In genomic region chr1:46041974-46042373, GRCh38 we compare ENCODE assay signal across 1 cellular context.
TF ChIP-seq lines count a peak whose summit lies in the region.

No MANE protein-coding gene starts in this region.

TF ChIP-seq in GM12878, 131 proteins besides CTCF, POLR2A, EP300 and RAD21 (continued from another document):
- TF ChIP-seq ZNF592 (IDR thresholded peaks at IDR 0.05) (no peak), NR2C1 (IDR thresholded peaks at IDR 0.05) (no peak), IKZF1 (conservative IDR thresholded peaks at IDR 0.05) (no peak)
TF ChIP-seq in GM12878: peak in this region for 0.
